ENCODE assay signal across 24 cellular contexts in the genomic region with DNA sequence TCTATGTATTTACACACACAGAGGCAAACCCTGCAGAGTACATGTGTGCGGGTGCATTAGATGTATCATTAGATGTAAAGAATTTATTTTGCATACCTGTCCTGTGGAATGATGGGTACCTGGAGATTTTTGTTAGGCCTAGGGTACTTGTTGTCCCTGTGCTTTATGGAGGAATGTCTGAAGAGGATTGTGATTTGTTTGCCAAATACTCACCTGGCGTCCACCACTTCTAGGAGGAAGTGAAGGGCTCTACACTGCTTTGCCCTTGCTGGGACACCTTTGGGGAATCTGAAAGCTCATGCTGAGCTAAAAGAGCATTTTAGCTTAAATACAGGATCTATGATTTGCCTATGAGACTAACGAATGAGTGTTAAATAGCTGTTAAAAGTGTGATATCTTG.
"Had no signal": no experiment of that assay in that cellular context is flagged by ENCODE, and none has a peak within 500 bp of the region (broad histone marks: within the 10 kb centered on the region; RNA-seq: fewer than 3 reads in every experiment).

No MANE protein-coding gene starts in this region.

- DNase-seq: head of caudate nucleus; hippocampal formation; kidney glomerular epithelial cell; left cardiac atrium; left ventricle myocardium inferior; mesendoderm; naive thymus-derived CD4-positive, alpha-beta T cell; ovary; right lobe of liver; stimulated activated CD4-positive, alpha-beta T cell treated with anti-CD3 and anti-CD28 coated beads, Interleukin-1b, Interleukin-23, amount 100 ng/mL, for 48 hours; stimulated activated CD4-positive, alpha-beta T cell treated with anti-CD3 and anti-CD28 coated beads, Interleukin-2, amount 100 ng/mL, for 48 hours; stimulated activated CD4-positive, alpha-beta T cell treated with anti-CD3 and anti-CD28 coated beads, Interleukin-4, amount 100 ng/mL, for 4 hours; stimulated activated CD8-positive, alpha-beta memory T cell treated with anti-CD3 and anti-CD28 coated beads, Interleukin-4, amount 100 ng/mL, for 48 hours; stimulated activated naive CD4-positive, alpha-beta T cell treated with Interleukin-2 at 50 U/mL for 16 hours; stimulated activated naive CD8-positive, alpha-beta T cell treated with anti-CD3 and anti-CD28 coated beads, Interleukin-15, amount 100 ng/mL, for 72 hours; substantia nigra; transverse colon; uterus had no signal

- H3K4me3 ChIP-seq: left ventricle myocardium inferior, ovary, right atrium auricular region, right lobe of liver, smooth muscle cell, transverse colon, uterus had no signal

- ATAC-seq: left cardiac atrium; naive thymus-derived CD4-positive, alpha-beta T cell; natural killer cell treated with Interleukin-12 subunit alpha and Interleukin-12 subunit beta and Interleukin-15 and Interleukin-18, amount 100 ng/mL, for 72 hours; right lobe of liver; stimulated activated memory B cell treated with anti-CD40 and anti-IgM and Interleukin-4, amounts not matched to agents 10 μg/mL and 1 μg/mL and 100 μg/mL, for 72 hours; stimulated activated naive CD8-positive, alpha-beta T cell treated with anti-CD3 and anti-CD28 coated beads, Interleukin-15, amount 100 ng/mL, for 72 hours had no signal

- H3K27ac ChIP-seq: left ventricle myocardium inferior, ovary, right atrium auricular region, right lobe of liver, transverse colon, uterus had no signal

- H3K9me3 Mint-ChIP-seq: stimulated activated memory B cell treated with anti-CD40 and anti-IgM and Interleukin-4, amounts not matched to agents 10 μg/mL and 1 μg/mL and 100 μg/mL, for 72 hours had no signal

- H3K4me2 ChIP-seq: smooth muscle cell had no signal

- H3K36me3 ChIP-seq: left ventricle myocardium inferior, ovary, right atrium auricular region, right lobe of liver, transverse colon, uterus had no signal

- H3K36me3 Mint-ChIP-seq: naive thymus-derived CD4-positive, alpha-beta T cell; natural killer cell treated with Interleukin-12 subunit alpha and Interleukin-12 subunit beta and Interleukin-15 and Interleukin-18, amount 100 ng/mL, for 72 hours; stimulated activated memory B cell treated with anti-CD40 and anti-IgM and Interleukin-4, amounts not matched to agents 10 μg/mL and 1 μg/mL and 100 μg/mL, for 72 hours had no signal

- H3K27ac Mint-ChIP-seq: mesothelial cell of epicardium; progenitor cell of endocrine pancreas; stimulated activated memory B cell treated with anti-CD40 and anti-IgM and Interleukin-4, amounts not matched to agents 10 μg/mL and 1 μg/mL and 100 μg/mL, for 72 hours; stimulated activated naive CD8-positive, alpha-beta T cell treated with anti-CD3 and anti-CD28 coated beads, Interleukin-15, amount 100 ng/mL, for 72 hours had no signal

- H3K4me1 Mint-ChIP-seq: stimulated activated memory B cell treated with anti-CD40 and anti-IgM and Interleukin-4, amounts not matched to agents 10 μg/mL and 1 μg/mL and 100 μg/mL, for 72 hours; stimulated activated naive CD8-positive, alpha-beta T cell treated with anti-CD3 and anti-CD28 coated beads, Interleukin-15, amount 100 ng/mL, for 72 hours had no signal

- H3K4me3 Mint-ChIP-seq: mesothelial cell of epicardium; naive thymus-derived CD4-positive, alpha-beta T cell; natural killer cell treated with Interleukin-12 subunit alpha and Interleukin-12 subunit beta and Interleukin-15 and Interleukin-18, amount 100 ng/mL, for 72 hours; stimulated activated memory B cell treated with anti-CD40 and anti-IgM and Interleukin-4, amounts not matched to agents 10 μg/mL and 1 μg/mL and 100 μg/mL, for 72 hours; stimulated activated naive CD8-positive, alpha-beta T cell treated with anti-CD3 and anti-CD28 coated beads, Interleukin-15, amount 100 ng/mL, for 72 hours had no signal

- H3K27me3 ChIP-seq: ovary, right atrium auricular region, right lobe of liver, transverse colon, uterus had no signal

- H3K27me3 Mint-ChIP-seq: progenitor cell of endocrine pancreas; stimulated activated memory B cell treated with anti-CD40 and anti-IgM and Interleukin-4, amounts not matched to agents 10 μg/mL and 1 μg/mL and 100 μg/mL, for 72 hours; stimulated activated naive CD8-positive, alpha-beta T cell treated with anti-CD3 and anti-CD28 coated beads, Interleukin-15, amount 100 ng/mL, for 72 hours had no signal

- H3K4me1 ChIP-seq: left ventricle myocardium inferior, right atrium auricular region, transverse colon, uterus had no signal

- H3K9me3 ChIP-seq: ovary, right lobe of liver, transverse colon, uterus had no signal
